8 cellular contexts compared by ENCODE assay signal in the genomic region with DNA sequence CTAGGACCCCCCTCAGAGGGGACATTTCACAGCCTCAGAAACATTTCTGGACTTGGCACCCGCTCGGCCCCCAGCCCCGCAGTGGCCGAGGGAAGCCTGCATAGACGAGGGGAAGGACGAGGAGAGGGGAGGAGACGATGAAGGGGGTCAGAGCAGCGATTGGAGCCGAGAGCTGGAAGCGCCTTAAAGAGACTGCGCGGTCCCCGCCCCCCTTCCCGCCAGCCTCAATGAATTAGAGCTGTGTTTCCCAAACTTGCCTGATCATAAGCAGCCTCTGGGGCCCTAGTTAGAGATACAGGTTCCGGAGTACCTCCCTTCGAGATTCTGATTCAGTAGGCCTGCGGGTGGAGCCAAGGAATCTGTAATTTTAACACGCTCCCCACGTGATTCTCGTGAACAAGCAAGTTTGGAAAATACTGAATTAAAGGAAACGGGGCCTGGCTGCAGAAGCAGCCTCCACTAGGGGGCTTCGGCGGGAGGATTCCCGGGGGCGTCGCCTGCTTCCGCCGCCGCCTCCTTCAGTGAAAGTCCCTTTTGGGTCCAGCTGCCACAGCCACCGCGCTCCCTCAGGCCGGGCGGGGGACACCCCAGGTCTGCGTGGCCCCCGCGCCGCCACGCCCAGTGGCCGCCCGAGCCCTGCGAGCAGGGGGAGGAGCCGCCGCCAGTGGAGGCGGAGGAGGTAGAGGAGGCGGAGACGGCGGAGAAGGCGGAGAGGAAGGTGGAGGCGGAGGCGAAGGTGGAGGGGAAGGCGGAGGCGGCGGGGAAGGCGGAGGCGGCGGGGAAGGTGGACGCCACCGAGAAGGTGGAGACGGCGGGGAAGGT. TPM values are rescaled to one million over a fixed set of nuclear protein-coding genes. Genes with fewer than 3 reads are reported as not detected.
DNase-seq lines count a peak whose midpoint lies in the region; ATAC-seq and TF ChIP-seq lines count a peak whose summit lies in the region.

Gene USP27X, plus strand, starts transcription at position 651 of the 822 bp plus-strand sequence. CDS start 824 bp downstream, outside the sequence.

- no peaks in the 10 kb centered on the region for H3K27me3 Mint-ChIP-seq in CD4-positive, alpha-beta T cell
- H3K27me3 Mint-ChIP-seq in memory B cell, result no peaks in the 10 kb centered on the region

- H3K27ac Mint-ChIP-seq in CD4-positive, alpha-beta T cell, result peak within 1 kb of the TSS; percentile 89
- H3K27ac Mint-ChIP-seq in memory B cell, result peak within 1 kb of the TSS; percentile 83

- no peaks in the 10 kb centered on the region for H3K9me3 ChIP-seq in CD4-positive, alpha-beta T cell (ENCODE audit: control insufficient read depth, low read length)

- peaks cover under 1% of the 10 kb centered on the region for H3K36me3 Mint-ChIP-seq in CD4-positive, alpha-beta T cell (ENCODE audit: low read depth)
- H3K36me3 Mint-ChIP-seq in memory B cell, result peaks cover 2% of the 10 kb centered on the region

- TF ChIP-seq CTCF in CD4-positive, alpha-beta T cell (IDR thresholded peaks at IDR 0.05), result peak; percentile 32

- H3K27ac ChIP-seq in CD4-positive, alpha-beta T cell (ENCODE audit: low read depth, low read length), result peak within 1 kb of the TSS; percentile 46

- no peaks in the 10 kb centered on the region for H3K9me3 Mint-ChIP-seq in CD4-positive, alpha-beta T cell
- no peaks in the 10 kb centered on the region for H3K9me3 Mint-ChIP-seq in memory B cell

- peak; percentile 88 for ATAC-seq in CD4-positive, alpha-beta T cell (ENCODE audit: poor library complexity)
- peak; percentile 90 for ATAC-seq in GM19438 (IDR thresholded peaks at IDR 0.05; ENCODE audit: low read depth, unreplicated experiment)
- ATAC-seq in HG03565 (IDR thresholded peaks at IDR 0.05; ENCODE audit: unreplicated experiment), result peak; percentile 73
- ATAC-seq in memory B cell (ENCODE audit: low read depth), result peak; percentile 89

- peak; percentile 63 to 82 (median 74) for DNase-seq in CD4-positive, alpha-beta T cell
- DNase-seq in NCI-H82 treated with DMSO at 0.1 percent for 48 hours (lab: John Stamatoyannopoulos, UW; ENCODE audit: unreplicated experiment), result peak; percentile 68
- DNase-seq in activated CD8-positive, alpha-beta memory T cell treated with anti-CD3 and anti-CD28 coated beads for 1 hour (ENCODE audit: extremely low read depth in 1 of 2, low read depth in 1 of 2), result peak; percentile 46 to 65
- peak; percentile 74 for DNase-seq in effector CD8-positive, alpha-beta T cell (lab: John Stamatoyannopoulos, UW)
- peak; percentile 57 to 74 for DNase-seq in memory B cell (ENCODE audit: low spot score in 2 of 2)
- peak; percentile 62 for DNase-seq in stimulated activated CD8-positive, alpha-beta memory T cell treated with anti-CD3 and anti-CD28 coated beads, Interleukin-12 subunit alpha, Interleukin-12 subunit beta, amount 100 ng/mL, for 1 hour (ENCODE audit: low read depth)

- CTCF ChIA-PET in CD4-positive, alpha-beta T cell (lab: Charles Lee), result interaction anchor here (1.0 to 1.9 kb wide), 3 partner anchors 40 to 43 kb away, joined by 3 to 9 read pairs (median 9); partner anchors contain the start of gene CLCN5

- intact Hi-C loops in CD4-positive, alpha-beta T cell (cut with DNase I, micrococcal nuclease), result loop anchor here (5.0 kb wide), 2 partner anchors 43 to 1202 kb away; partner anchors contain the start of gene CLCN5 (in 1 of the 2)

- H3K27me3 ChIP-seq in CD4-positive, alpha-beta T cell (ENCODE audit: control insufficient read depth, insufficient read depth, low read length), result no peaks in the 10 kb centered on the region

- peak within 1 kb of the TSS; percentile 89 for H3K4me3 Mint-ChIP-seq in CD4-positive, alpha-beta T cell
- H3K4me3 Mint-ChIP-seq in memory B cell, result peak within 1 kb of the TSS; percentile 92

- POLR2A ChIA-PET in CD4-positive, alpha-beta T cell (lab: Charles Lee), result interaction anchor here (0.6 to 1.4 kb wide), 4 partner anchors 8 to 118 kb away, joined by 3 to 4 read pairs (median 4); partner anchors contain the start of gene CLCN5

- peaks cover 30% of the 10 kb centered on the region for H3K4me1 Mint-ChIP-seq in CD4-positive, alpha-beta T cell (ENCODE audit: low read depth)
- peaks cover 13% of the 10 kb centered on the region for H3K4me1 Mint-ChIP-seq in memory B cell

RNA-seq across cellular contexts. Expression of gene USP27X, which starts in this region (rescaled TPM):
- 1 to 10 TPM; 2.7 to 3.2 TPM for total RNA-seq in CD4-positive, alpha-beta T cell

Comparison
In these comparisons a context has a peak if more than half of its experiments do, and no peak if none do; other contexts are left out.
1. Peak in every context shown above with its lines: DNase-seq, ATAC-seq and H3K27ac ChIP-seq.